In genomic region chr18:57906852-57907251, GRCh38 we compare ENCODE assay signal across 15 cellular contexts.
DNase-seq lines count a peak whose midpoint lies in the region; ATAC-seq and TF ChIP-seq lines count a peak whose summit lies in the region.
"Had no signal": no experiment of that assay in that cellular context is flagged by ENCODE, and none has a peak within 500 bp of the region (broad histone marks: within the 10 kb centered on the region; RNA-seq: fewer than 3 reads in every experiment).

No MANE protein-coding gene starts in this region.

- no peaks in the 10 kb centered on the region; the same call in 1 of the 2 replicates for H4K20me1 ChIP-seq in GM23338 (replicated peaks; ENCODE audit: insufficient read depth)

- H3K27me3 Mint-ChIP-seq in GM23338 (ENCODE audit: insufficient read depth, low read depth, poor library complexity) (peaks cover 4% of the 10 kb centered on the region), T-helper 17 cell (peaks cover 31% of the 10 kb centered on the region)

- no peaks in the 10 kb centered on the region for H3F3A ChIP-seq in GM23338 (replicated peaks; ENCODE audit: low read depth)

- H3K9me3 ChIP-seq in A673 (ENCODE audit: low read depth, low read length, poor library complexity, severe bottlenecking) (no peaks in the 10 kb centered on the region), T-helper 17 cell (ENCODE audit: control insufficient read depth, low read length, poor library complexity, severe bottlenecking) (no peaks in the 10 kb centered on the region)
- H3K9me3 ChIP-seq: colonic mucosa had no signal

- H3K36me3 Mint-ChIP-seq in GM23338 (ENCODE audit: low read depth) (no peaks in the 10 kb centered on the region), T-helper 17 cell (ENCODE audit: low read depth) (no peaks in the 10 kb centered on the region)
- H3K36me3 Mint-ChIP-seq: activated naive CD8-positive, alpha-beta T cell treated with anti-CD3 and anti-CD28 coated beads, Interleukin-2, amount 10 ng/mL, durations not matched to agents 7 days and 5 days had no signal

- CTCF ChIA-PET in A673 (lab: Charles Lee) = no interaction called here

- no peaks in the 10 kb centered on the region for H3K9me2 ChIP-seq in GM23338 (ENCODE audit: insufficient read depth)

- no peak overlapping the region for H3K4me3 Mint-ChIP-seq in GM23338
- no peak overlapping the region for H3K4me3 Mint-ChIP-seq in T-helper 17 cell
- H3K4me3 Mint-ChIP-seq: activated naive CD8-positive, alpha-beta T cell treated with anti-CD3 and anti-CD28 coated beads, Interleukin-2, amount 10 ng/mL, durations not matched to agents 7 days and 5 days; stimulated activated naive CD8-positive, alpha-beta T cell treated with anti-CD3 and anti-CD28 coated beads, Interleukin-15, Interleukin-2, amounts not matched to agents 100 ng/mL and 50 ng/mL, for 24 hours had no signal

- intact Hi-C loops in A673 (cut with micrococcal nuclease; ENCODE audit: unreplicated experiment) (no loop called here), cardiac septum (cut with DNase I) (no loop called here)

- H3K9me3 Mint-ChIP-seq in GM23338 = no peaks in the 10 kb centered on the region
- H3K9me3 Mint-ChIP-seq: activated naive CD8-positive, alpha-beta T cell treated with anti-CD3 and anti-CD28 coated beads, Interleukin-2, amount 10 ng/mL, durations not matched to agents 7 days and 5 days; stimulated activated naive CD8-positive, alpha-beta T cell treated with anti-CD3 and anti-CD28 coated beads, Interleukin-15, Interleukin-2, amounts not matched to agents 100 ng/mL and 50 ng/mL, for 24 hours had no signal

- H3K4me2 ChIP-seq in GM23338 = no peak overlapping the region

- no peaks in the 10 kb centered on the region for H3K79me2 ChIP-seq in GM23338 (replicated peaks; ENCODE audit: insufficient read depth)

- H2AFZ ChIP-seq in GM23338 = peak overlapping the region; percentile 74

- H3K4me1 Mint-ChIP-seq in GM23338 (peaks cover 15% of the 10 kb centered on the region), T-helper 17 cell (no peaks in the 10 kb centered on the region)
- H3K4me1 Mint-ChIP-seq: activated naive CD8-positive, alpha-beta T cell treated with anti-CD3 and anti-CD28 coated beads, Interleukin-2, amount 10 ng/mL, durations not matched to agents 7 days and 5 days had no signal

- TF ChIP-seq CTCF in A673 (conservative IDR thresholded peaks at IDR 0.05; ENCODE audit: low read depth, low read length) = peak; percentile 33; the same call in 1 of the 2 replicates
- TF ChIP-seq CTCF in GM23338 (conservative IDR thresholded peaks at IDR 0.05; ENCODE audit: low read depth in 2 of 2) = peak; percentile 24 to 42; a peak in 3 of 4 replicates
- TF ChIP-seq CTCF in foreskin fibroblast (IDR thresholded peaks at IDR 0.05; ENCODE audit: low read depth, low read length) = peak; percentile 14

- H3K27me3 ChIP-seq in A673 (replicated peaks; ENCODE audit: insufficient read depth, low read depth, low read length, poor library complexity) (no peaks in the 10 kb centered on the region), GM23338 (ENCODE audit: insufficient read depth) (no peaks in the 10 kb centered on the region)
- H3K27me3 ChIP-seq: colonic mucosa had no signal

- no peak overlapping the region for H3K27ac Mint-ChIP-seq in GM23338
- no peak overlapping the region for H3K27ac Mint-ChIP-seq in T-helper 17 cell
- H3K27ac Mint-ChIP-seq: activated naive CD8-positive, alpha-beta T cell treated with anti-CD3 and anti-CD28 coated beads, Interleukin-2, amount 10 ng/mL, durations not matched to agents 7 days and 5 days; stimulated activated naive CD8-positive, alpha-beta T cell treated with anti-CD3 and anti-CD28 coated beads, Interleukin-15, Interleukin-2, amounts not matched to agents 100 ng/mL and 50 ng/mL, for 24 hours had no signal

- BruUV-seq in A673 (replicated peaks; lab: Mats Ljungman, UMichigan) = no TSS peak

- H3K27ac ChIP-seq in A673 (ENCODE audit: low read depth, low read length, poor library complexity, severe bottlenecking) = no peak overlapping the region
- H3K27ac ChIP-seq in GM23338 (ENCODE audit: low read depth) = no peak overlapping the region
- H3K27ac ChIP-seq: colonic mucosa, SK-N-MC had no signal

- POLR2A ChIA-PET in A673 (lab: Charles Lee; ENCODE audit: low non-redundant PET) = no interaction called here

- H3K36me3 ChIP-seq in A673 (ENCODE audit: insufficient read depth, low read length, poor library complexity, severe bottlenecking) = no peaks in the 10 kb centered on the region
- no peaks in the 10 kb centered on the region for H3K36me3 ChIP-seq in GM23338 (ENCODE audit: insufficient read depth)
- H3K36me3 ChIP-seq: colonic mucosa had no signal

- peak; percentile 80 for ATAC-seq in GM23338
- peak; percentile 63 for ATAC-seq in SK-N-SH treated with all-trans-retinoic acid at 6 μM for 48 hours
- no peak for ATAC-seq in T-helper 17 cell
- ATAC-seq: activated CD4-positive, CD25-positive, alpha-beta regulatory T cell treated with anti-CD3 and anti-CD28 coated beads, Interleukin-2, amount 50 U/mL, for 24 hours; sciatic nerve had no signal

- H3K4me3 ChIP-seq in A673 (ENCODE audit: low read depth, low read length, poor library complexity, severe bottlenecking) (no peak overlapping the region), GM23338 (no peak overlapping the region), foreskin fibroblast (ENCODE audit: low read depth in 1 of 2, low read length in 2 of 2) (no peak overlapping the region)
- H3K4me3 ChIP-seq: colonic mucosa, SK-N-MC had no signal

- DNase-seq in A673 (ENCODE audit: low spot score) (no peak), GM23338 (ENCODE audit: low spot score) (peak; percentile 38), foreskin fibroblast (no peak), A172 (ENCODE audit: low spot score) (no peak), T-helper 17 cell (no peak), islet precursor cell (no peak), cardiac septum (ENCODE audit: low spot score) (no peak)
- DNase-seq: activated naive CD8-positive, alpha-beta T cell treated with anti-CD3 and anti-CD28 coated beads, Interleukin-2, amount 10 ng/mL, durations not matched to agents 7 days and 5 days; C1 segment of cervical spinal cord; colonic mucosa had no signal

- H3K4me1 ChIP-seq in A673 (ENCODE audit: insufficient read depth, low read length, poor library complexity, severe bottlenecking) (no peaks in the 10 kb centered on the region), GM23338 (ENCODE audit: insufficient read depth) (peaks cover 10% of the 10 kb centered on the region)
- H3K4me1 ChIP-seq: colonic mucosa had no signal

TF ChIP-seq in GM23338, 12 proteins besides CTCF, POLR2A, EP300 and RAD21 (continues in another document):
- no peak for TF ChIP-seq STAT1 (IDR thresholded peaks at IDR 0.05; ENCODE audit: unreplicated experiment)

TF ChIP-seq in SK-N-SH treated with all-trans-retinoic acid at 6 μM for 48 hours, 23 proteins besides CTCF, POLR2A, EP300 and RAD21 (continues in another document):
- no peak for TF ChIP-seq BACH2 (CRISPR knock-in tag; IDR thresholded peaks at IDR 0.05; ENCODE audit: borderline replicate concordance)
- no peak for TF ChIP-seq TSHZ2 (CRISPR knock-in tag; IDR thresholded peaks at IDR 0.05)
- TF ChIP-seq ZNF565 (CRISPR knock-in tag; conservative IDR thresholded peaks at IDR 0.05; ENCODE audit: low read depth) = no peak
- TF ChIP-seq ZC3H10 (CRISPR knock-in tag; IDR thresholded peaks at IDR 0.05) = no peak
- no peak for TF ChIP-seq TCF4 (CRISPR knock-in tag; IDR thresholded peaks at IDR 0.05; ENCODE audit: borderline replicate concordance)
- TF ChIP-seq, protein P1, sequence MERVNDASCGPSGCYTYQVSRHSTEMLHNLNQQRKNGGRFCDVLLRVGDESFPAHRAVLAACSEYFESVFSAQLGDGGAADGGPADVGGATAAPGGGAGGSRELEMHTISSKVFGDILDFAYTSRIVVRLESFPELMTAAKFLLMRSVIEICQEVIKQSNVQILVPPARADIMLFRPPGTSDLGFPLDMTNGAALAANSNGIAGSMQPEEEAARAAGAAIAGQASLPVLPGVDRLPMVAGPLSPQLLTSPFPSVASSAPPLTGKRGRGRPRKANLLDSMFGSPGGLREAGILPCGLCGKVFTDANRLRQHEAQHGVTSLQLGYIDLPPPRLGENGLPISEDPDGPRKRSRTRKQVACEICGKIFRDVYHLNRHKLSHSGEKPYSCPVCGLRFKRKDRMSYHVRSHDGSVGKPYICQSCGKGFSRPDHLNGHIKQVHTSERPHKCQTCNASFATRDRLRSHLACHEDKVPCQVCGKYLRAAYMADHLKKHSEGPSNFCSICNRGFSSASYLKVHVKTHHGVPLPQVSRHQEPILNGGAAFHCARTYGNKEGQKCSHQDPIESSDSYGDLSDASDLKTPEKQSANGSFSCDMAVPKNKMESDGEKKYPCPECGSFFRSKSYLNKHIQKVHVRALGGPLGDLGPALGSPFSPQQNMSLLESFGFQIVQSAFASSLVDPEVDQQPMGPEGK (CRISPR knock-in tag; IDR thresholded peaks at IDR 0.05; ENCODE audit: borderline replicate concordance) = no peak
